In genomic region chr21:45319461-45320211, GRCh38 we compare ENCODE assay signal across 8 cellular contexts. TPM values are rescaled to one million over a fixed set of nuclear protein-coding genes. Genes with fewer than 3 reads are reported as not detected.
DNase-seq lines count a peak whose midpoint lies in the region; ATAC-seq and TF ChIP-seq lines count a peak whose summit lies in the region.

No MANE protein-coding gene starts in this region.

- no peak overlapping the region for H3K27ac ChIP-seq in CD4-positive, alpha-beta memory T cell (ENCODE audit: low read depth, low read length)

- H3K9me3 ChIP-seq in CD4-positive, alpha-beta memory T cell (ENCODE audit: control insufficient read depth in 1 of 2, low read length in 2 of 2) = no peaks in the 10 kb centered on the region

- H3K4me3 Mint-ChIP-seq in CD4-positive, alpha-beta memory T cell = no peak overlapping the region

- TF ChIP-seq CTCF in retinal pigment epithelial cell (conservative IDR thresholded peaks at IDR 0.05; ENCODE audit: low read depth, low read length) = peak; percentile 7

- H3K4me3 ChIP-seq in retinal pigment epithelial cell (ENCODE audit: low read length) = no peak overlapping the region
- no peak overlapping the region for H3K4me3 ChIP-seq in CD4-positive, alpha-beta memory T cell (ENCODE audit: low read length in 2 of 2)

- CTCF ChIA-PET in CD4-positive, alpha-beta memory T cell (lab: Charles Lee; ENCODE audit: partially characterized antibody) = no interaction called here

- peak overlapping the region in 1 of 7 donors; percentile 41 for H3K27ac Mint-ChIP-seq in CD4-positive, alpha-beta memory T cell

- peaks cover 23% of the 10 kb centered on the region for H3K4me1 ChIP-seq in CD4-positive, alpha-beta memory T cell (ENCODE audit: insufficient read depth, low read length)

- no peaks in the 10 kb centered on the region for H3K36me3 Mint-ChIP-seq in CD4-positive, alpha-beta memory T cell

- peaks cover 0 to 2% of the 10 kb centered on the region in 2 donors for H3K27me3 Mint-ChIP-seq in CD4-positive, alpha-beta memory T cell

- intact Hi-C loops in left ventricle myocardium superior (cut with micrococcal nuclease) = loop anchor here (10.0 kb wide), 1 partner anchor 55 kb away; no protein-coding TSS in a partner anchor
- intact Hi-C loops in CD4-positive, alpha-beta memory T cell (cut with micrococcal nuclease) = no loop called here

- H3K36me3 ChIP-seq in CD4-positive, alpha-beta memory T cell (ENCODE audit: insufficient read depth, low read length) = no peaks in the 10 kb centered on the region

- POLR2A ChIA-PET in CD4-positive, alpha-beta memory T cell (lab: Charles Lee; ENCODE audit: partially characterized antibody) = interaction anchor here (0.9 kb wide), 1 partner anchor 17 kb away, joined by 3 read pairs; no protein-coding TSS in a partner anchor

- H3K9me3 Mint-ChIP-seq in CD4-positive, alpha-beta memory T cell = peaks cover 0 to 3% (median 0%) of the 10 kb centered on the region in 8 donors

- ATAC-seq in left ventricle myocardium superior = peak; percentile 75

- DNase-seq in EL = peak; percentile 95
- DNase-seq in UCSD-AML1 (lab: John Stamatoyannopoulos, UW; ENCODE audit: unreplicated experiment) = peak; percentile 68
- peak; percentile 66 for DNase-seq in left ventricle myocardium superior
- no peak for DNase-seq in retinal pigment epithelial cell (ENCODE audit: low read depth)
- no peak for DNase-seq in effector CD4-positive, alpha-beta T cell
- DNase-seq in NCI-H226 = no peak
- no peak for DNase-seq in putamen (ENCODE audit: low spot score)
- no peak for DNase-seq in CD4-positive, alpha-beta memory T cell

- peaks cover 6 to 12% (median 11%) of the 10 kb centered on the region in 4 donors for H3K4me1 Mint-ChIP-seq in CD4-positive, alpha-beta memory T cell

- no peaks in the 10 kb centered on the region for H3K27me3 ChIP-seq in CD4-positive, alpha-beta memory T cell (ENCODE audit: insufficient read depth, low read length)

RNA-seq across cellular contexts. Expression of gene POFUT2, which starts 31.9 kb away (rescaled TPM):
- total RNA-seq in left ventricle myocardium superior = 15.7 TPM
- 10 to 100 TPM; 40.1 to 40.8 TPM for total RNA-seq in CD4-positive, alpha-beta memory T cell
- polyA plus RNA-seq in CD4-positive, alpha-beta memory T cell = 1 to 10 TPM; 2.8 to 5.7 TPM

Comparison
In these comparisons a context has a peak if more than half of its experiments do, and no peak if none do; other contexts are left out.
1. DNase-seq: peak in EL (single experiment), UCSD-AML1 (single experiment) and left ventricle myocardium superior (single experiment); none in retinal pigment epithelial cell (single experiment), effector CD4-positive, alpha-beta T cell (single experiment), NCI-H226 (single experiment), putamen (single experiment) and CD4-positive, alpha-beta memory T cell (0 of 5).